10 cellular contexts compared by ENCODE assay signal in the genomic region with DNA sequence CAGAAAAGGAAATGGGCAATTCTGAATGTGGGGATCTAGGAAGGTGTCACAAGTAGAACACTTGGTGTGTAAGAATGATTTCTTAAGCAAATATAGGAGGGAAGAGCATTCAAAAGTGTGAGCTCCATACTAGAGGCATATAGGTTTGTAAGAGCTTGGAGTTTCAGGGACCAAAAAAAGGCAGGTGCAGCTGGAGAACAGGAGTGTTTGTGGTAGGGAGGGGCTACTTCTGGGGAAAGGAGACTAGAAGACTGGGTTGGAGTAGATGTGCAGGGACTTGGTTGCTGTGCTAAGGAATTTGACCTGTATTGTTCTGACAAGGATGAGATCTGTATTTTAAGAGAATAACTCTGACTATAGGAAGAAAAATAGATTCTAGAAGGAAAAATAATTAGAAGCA. TPM values are rescaled to one million over a fixed set of nuclear protein-coding genes. Genes with fewer than 3 reads are reported as not detected.
"Had no signal": no experiment of that assay in that cellular context is flagged by ENCODE, and none has a peak within 500 bp of the region (broad histone marks: within the 10 kb centered on the region; RNA-seq: fewer than 3 reads in every experiment).

No MANE protein-coding gene starts in this region.

- DNase-seq: IMR-90, Karpas-422, KBM-7, KG1 had no signal

- H3K4me3 Mint-ChIP-seq: IgD-negative memory B cell had no signal

- H3K27ac Mint-ChIP-seq: IgD-negative memory B cell had no signal

- H3K4me2 ChIP-seq: KMS-11 had no signal

- H3K9ac ChIP-seq: KMS-11 had no signal

- H3K27ac ChIP-seq: HL-60, KMS-11 had no signal

- ATAC-seq: HepG2 had no signal

- H3K36me3 Mint-ChIP-seq: IgD-negative memory B cell had no signal

- FAIRE-seq: HepG2, HTR-8/SVneo had no signal

RNA-seq across cellular contexts. Expression of a gene that starts 46.4 kb away (rescaled TPM):
- total RNA-seq: HT-29 had no signal
